In genomic region chr1:26391450-26391849, GRCh38 we compare ENCODE assay signal across 8 cellular contexts. TPM values are rescaled to one million over a fixed set of nuclear protein-coding genes. Genes with fewer than 3 reads are reported as not detected.
DNase-seq lines count a peak whose midpoint lies in the region; ATAC-seq and TF ChIP-seq lines count a peak whose summit lies in the region.

No MANE protein-coding gene starts in this region.

- TF ChIP-seq CTCF in uterus (IDR thresholded peaks at IDR 0.05) (no peak), esophagus muscularis mucosa (IDR thresholded peaks at IDR 0.05) (no peak)

- H3K27me3 ChIP-seq in uterus (no peaks in the 10 kb centered on the region), esophagus muscularis mucosa (peaks cover 0 to 64% (median 0%) of the 10 kb centered on the region in 4 donors)

- H3K9me3 ChIP-seq in uterus: no peaks in the 10 kb centered on the region
- no peaks in the 10 kb centered on the region for H3K9me3 ChIP-seq in esophagus muscularis mucosa

- H3K9me3 Mint-ChIP-seq in activated T-cell treated with anti-CD3 and anti-CD28 coated beads, Interleukin-2, amount 50 U/mL, for 4 hours: no peaks in the 10 kb centered on the region
- H3K9me3 Mint-ChIP-seq in activated CD8-positive, alpha-beta T cell treated with anti-CD3 and anti-CD28 coated beads, Interleukin-2, amount 10 ng/mL, durations not matched to agents 7 days and 5 days (ENCODE audit: insufficient read depth): no peaks in the 10 kb centered on the region
- H3K9me3 Mint-ChIP-seq in immature natural killer cell: peaks cover 0 to 2% (median 0%) of the 10 kb centered on the region in 6 donors

- intact Hi-C loops in uterus (cut with DNase I; ENCODE audit: low total_unique reads) (no loop called here), esophagus muscularis mucosa (cut with DNase I) (no loop called here)

- no peaks in the 10 kb centered on the region for H3K27me3 Mint-ChIP-seq in activated T-cell treated with anti-CD3 and anti-CD28 coated beads, Interleukin-2, amount 50 U/mL, for 4 hours (ENCODE audit: low read depth)
- H3K27me3 Mint-ChIP-seq in activated CD8-positive, alpha-beta T cell treated with anti-CD3 and anti-CD28 coated beads, Interleukin-2, amount 10 ng/mL, durations not matched to agents 7 days and 5 days (ENCODE audit: low read depth): peaks cover 3% of the 10 kb centered on the region
- H3K27me3 Mint-ChIP-seq in immature natural killer cell (ENCODE audit: low read depth in 3 of 3): peaks cover 17 to 37% (median 17%) of the 10 kb centered on the region in 3 donors

- TF ChIP-seq POLR2A in uterus (IDR thresholded peaks at IDR 0.05) (no peak), esophagus muscularis mucosa (IDR thresholded peaks at IDR 0.05; ENCODE audit: low read depth) (no peak)

- ATAC-seq in activated T-cell treated with anti-CD3 and anti-CD28 coated beads, Interleukin-2, amount 50 U/mL, for 4 hours: peak; percentile 56 to 62
- peak; percentile 73 for ATAC-seq in activated CD8-positive, alpha-beta T cell treated with anti-CD3 and anti-CD28 coated beads, Interleukin-2, amount 10 ng/mL, durations not matched to agents 7 days and 5 days

- CTCF ChIA-PET in activated CD8-positive, alpha-beta T cell treated with anti-CD3 and anti-CD28 coated beads, Interleukin-2, amount 10 ng/mL, durations not matched to agents 7 days and 5 days (lab: Charles Lee): interaction anchor here (0.6 to 9.2 kb wide), 31 partner anchors 9 to 229 kb away, joined by 3 to 141 read pairs (median 8); partner anchors contain the start of genes CD52, CEP85, SH3BGRL3 and UBXN11

- DNase-seq in activated T-cell treated with anti-CD3 and anti-CD28 coated beads, Interleukin-2, amount 50 U/mL, for 4 hours: no peak
- no peak for DNase-seq in activated T-cell treated with anti-CD3 and anti-CD28 coated beads, Interleukin-2, amount 50 U/mL, for 1 hour
- DNase-seq in NAMALWA (ENCODE audit: low spot score): peak; percentile 57
- DNase-seq in activated CD8-positive, alpha-beta T cell treated with anti-CD3 and anti-CD28 coated beads, Interleukin-2, amount 10 ng/mL, durations not matched to agents 7 days and 5 days: peak; percentile 78
- peak; percentile 59 to 66 (median 62) for DNase-seq in immature natural killer cell
- no peak for DNase-seq in uterus
- no peak for DNase-seq in G401 (ENCODE audit: low spot score)
- no peak for DNase-seq in esophagus muscularis mucosa (ENCODE audit: extremely low spot score)

- TF ChIP-seq EP300 in esophagus muscularis mucosa (IDR thresholded peaks at IDR 0.05): no peak

- H3K36me3 ChIP-seq in uterus (no peaks in the 10 kb centered on the region), esophagus muscularis mucosa (no peaks in the 10 kb centered on the region)

- H3K27ac ChIP-seq in uterus: no peak overlapping the region
- no peak overlapping the region for H3K27ac ChIP-seq in esophagus muscularis mucosa (replicated peaks in 1 of 4)

- H3K4me3 ChIP-seq in uterus (no peak overlapping the region), esophagus muscularis mucosa (no peak overlapping the region)

- no peak overlapping the region for H3K4me3 Mint-ChIP-seq in activated T-cell treated with anti-CD3 and anti-CD28 coated beads, Interleukin-2, amount 50 U/mL, for 4 hours
- H3K4me3 Mint-ChIP-seq in activated CD8-positive, alpha-beta T cell treated with anti-CD3 and anti-CD28 coated beads, Interleukin-2, amount 10 ng/mL, durations not matched to agents 7 days and 5 days: no peak overlapping the region
- H3K4me3 Mint-ChIP-seq in immature natural killer cell: peak overlapping the region in 2 of 5 donors; percentile 20 to 61

- peak overlapping the region; percentile 35 for H3K27ac Mint-ChIP-seq in activated CD8-positive, alpha-beta T cell treated with anti-CD3 and anti-CD28 coated beads, Interleukin-2, amount 10 ng/mL, durations not matched to agents 7 days and 5 days
- peak overlapping the region in 4 of 6 donors; percentile 27 to 62 (median 45) for H3K27ac Mint-ChIP-seq in immature natural killer cell

- in situ Hi-C loops in G401 (cut with HindIII; ENCODE audit: low sequenced_read_pairs): loop anchor here (5.0 kb wide), 1 partner anchor 49 kb away; no protein-coding TSS in a partner anchor

- peaks cover 22% of the 10 kb centered on the region for H3K4me1 Mint-ChIP-seq in activated T-cell treated with anti-CD3 and anti-CD28 coated beads, Interleukin-2, amount 50 U/mL, for 4 hours (ENCODE audit: low read depth)
- peaks cover 61% of the 10 kb centered on the region for H3K4me1 Mint-ChIP-seq in activated CD8-positive, alpha-beta T cell treated with anti-CD3 and anti-CD28 coated beads, Interleukin-2, amount 10 ng/mL, durations not matched to agents 7 days and 5 days (ENCODE audit: low read depth)
- H3K4me1 Mint-ChIP-seq in immature natural killer cell: peaks cover 24 to 37% of the 10 kb centered on the region in 2 donors

- no peaks in the 10 kb centered on the region for H3K4me1 ChIP-seq in uterus
- H3K4me1 ChIP-seq in esophagus muscularis mucosa: no peaks in the 10 kb centered on the region

- 9% methylated on average over 2 of the region's 3 CpGs for WGBS in esophagus muscularis mucosa

- POLR2A ChIA-PET in activated CD8-positive, alpha-beta T cell treated with anti-CD3 and anti-CD28 coated beads, Interleukin-2, amount 10 ng/mL, durations not matched to agents 7 days and 5 days (lab: Charles Lee): interaction anchor here (0.8 to 1.3 kb wide), 3 partner anchors 15 to 116 kb away, joined by 3 to 6 read pairs (median 3); no protein-coding TSS in a partner anchor

- H3K36me3 Mint-ChIP-seq in activated T-cell treated with anti-CD3 and anti-CD28 coated beads, Interleukin-2, amount 50 U/mL, for 4 hours (ENCODE audit: insufficient read depth): no peaks in the 10 kb centered on the region
- no peaks in the 10 kb centered on the region for H3K36me3 Mint-ChIP-seq in activated CD8-positive, alpha-beta T cell treated with anti-CD3 and anti-CD28 coated beads, Interleukin-2, amount 10 ng/mL, durations not matched to agents 7 days and 5 days (ENCODE audit: low read depth)
- peaks cover 0 to 6% (median 0%) of the 10 kb centered on the region in 3 donors for H3K36me3 Mint-ChIP-seq in immature natural killer cell

RNA-seq across cellular contexts. Expression of gene ZNF683, which starts 18.9 kb away (rescaled TPM):
- under 1 TPM; 0.11 to 0.30 (median 0.13) TPM for total RNA-seq in activated T-cell treated with anti-CD3 and anti-CD28 coated beads, Interleukin-2, amount 50 U/mL, for 4 hours
- 10 to 100 TPM; 24.0 to 26.6 TPM for total RNA-seq in activated CD8-positive, alpha-beta T cell treated with anti-CD3 and anti-CD28 coated beads, Interleukin-2, amount 10 ng/mL, durations not matched to agents 7 days and 5 days
- 10 to 100 TPM in 2 of 3 donors, 1 to 10 TPM in 1; 4.1 to 61.3 (median 24.2) TPM for polyA plus RNA-seq in immature natural killer cell
- total RNA-seq in uterus (not detected), esophagus muscularis mucosa (not detected)
- total RNA-seq in G401 (2014; rRNA removed; shearing (Covaris generic)): not detected in 2 replicates

RNA-seq across cellular contexts. Expression of gene LIN28A, which starts 19.2 kb away (rescaled TPM):
- under 1 TPM; 0.37 to 0.57 (median 0.46) TPM for total RNA-seq in activated T-cell treated with anti-CD3 and anti-CD28 coated beads, Interleukin-2, amount 50 U/mL, for 4 hours
- not detected for total RNA-seq in activated CD8-positive, alpha-beta T cell treated with anti-CD3 and anti-CD28 coated beads, Interleukin-2, amount 10 ng/mL, durations not matched to agents 7 days and 5 days
- polyA plus RNA-seq in immature natural killer cell: not detected
- total RNA-seq in uterus (under 1 TPM in 1 of 4 donors, not detected in 3; 0.14 TPM), esophagus muscularis mucosa (not detected)
- total RNA-seq in G401 (2014; rRNA removed; shearing (Covaris generic)): 77.8 and 94.7 TPM in 2 replicates

RNA-seq across cellular contexts. Expression of gene CRYBG2, which starts 37.5 kb away (rescaled TPM):
- total RNA-seq in activated T-cell treated with anti-CD3 and anti-CD28 coated beads, Interleukin-2, amount 50 U/mL, for 4 hours: under 1 TPM; 0.16 to 0.45 (median 0.30) TPM
- total RNA-seq in activated CD8-positive, alpha-beta T cell treated with anti-CD3 and anti-CD28 coated beads, Interleukin-2, amount 10 ng/mL, durations not matched to agents 7 days and 5 days: 1 to 10 TPM; 7.6 to 8.7 TPM
- 1 to 10 TPM in 2 of 3 donors, not detected in 1; 1.2 to 1.3 TPM for polyA plus RNA-seq in immature natural killer cell
- 1 to 10 TPM in 1 of 4 donors, not detected in 3; 3.0 TPM for total RNA-seq in uterus
- 5.5 and 18.6 TPM in 2 replicates for total RNA-seq in G401 (2014; rRNA removed; shearing (Covaris generic))
- total RNA-seq in esophagus muscularis mucosa: under 1 TPM in 2 of 4 donors, not detected in 2; 0.42 to 0.86 TPM

RNA-seq across cellular contexts. Expression of gene DHDDS, which starts 40.7 kb away (rescaled TPM):
- 10 to 100 TPM; 59.7 to 68.8 (median 60.1) TPM for total RNA-seq in activated T-cell treated with anti-CD3 and anti-CD28 coated beads, Interleukin-2, amount 50 U/mL, for 4 hours
- total RNA-seq in activated CD8-positive, alpha-beta T cell treated with anti-CD3 and anti-CD28 coated beads, Interleukin-2, amount 10 ng/mL, durations not matched to agents 7 days and 5 days: 10 to 100 TPM; 48.3 to 49.5 TPM
- 10 to 100 TPM; 18.6 to 40.3 (median 24.4) TPM for polyA plus RNA-seq in immature natural killer cell
- total RNA-seq in uterus (10 to 100 TPM in 3 of 4 donors, 1 to 10 TPM in 1; 7.1 to 42.6 (median 26.6) TPM), esophagus muscularis mucosa (10 to 100 TPM; 28.7 to 38.9 (median 30.4) TPM)
- 44.1 and 50.3 TPM in 2 replicates for total RNA-seq in G401 (2014; rRNA removed; shearing (Covaris generic))

Comparison
In these comparisons a context has a peak if more than half of its experiments do, and no peak if none do; other contexts are left out.
1. DNase-seq: peak in NAMALWA (single experiment), activated CD8-positive, alpha-beta T cell treated with anti-CD3 and anti-CD28 coated beads, Interleukin-2, amount 10 ng/mL, durations not matched to agents 7 days and 5 days (single experiment) and immature natural killer cell (3 of 3); none in activated T-cell treated with anti-CD3 and anti-CD28 coated beads, Interleukin-2, amount 50 U/mL, for 4 hours (single experiment), activated T-cell treated with anti-CD3 and anti-CD28 coated beads, Interleukin-2, amount 50 U/mL, for 1 hour (single experiment), uterus (0 of 2), G401 (single experiment) and esophagus muscularis mucosa (single experiment).
2. RNA of gene ZNF683, which starts 18.9 kb away (total RNA-seq): 24.0 to 26.6 TPM in activated CD8-positive, alpha-beta T cell treated with anti-CD3 and anti-CD28 coated beads, Interleukin-2, amount 10 ng/mL, durations not matched to agents 7 days and 5 days; 0.11 to 0.30 TPM in activated T-cell treated with anti-CD3 and anti-CD28 coated beads, Interleukin-2, amount 50 U/mL, for 4 hours, not detected in uterus, not detected in G401 and not detected in esophagus muscularis mucosa; every median in the first group is over 10 times any median in the second.
3. RNA of gene LIN28A, which starts 19.2 kb away (total RNA-seq): 77.8 to 94.7 TPM in G401; 0.37 to 0.57 TPM in activated T-cell treated with anti-CD3 and anti-CD28 coated beads, Interleukin-2, amount 50 U/mL, for 4 hours, not detected in activated CD8-positive, alpha-beta T cell treated with anti-CD3 and anti-CD28 coated beads, Interleukin-2, amount 10 ng/mL, durations not matched to agents 7 days and 5 days, 0.14 TPM in uterus and not detected in esophagus muscularis mucosa; every median in the first group is over 10 times any median in the second.